ENCODE assay signal across 14 cellular contexts in the genomic region with DNA sequence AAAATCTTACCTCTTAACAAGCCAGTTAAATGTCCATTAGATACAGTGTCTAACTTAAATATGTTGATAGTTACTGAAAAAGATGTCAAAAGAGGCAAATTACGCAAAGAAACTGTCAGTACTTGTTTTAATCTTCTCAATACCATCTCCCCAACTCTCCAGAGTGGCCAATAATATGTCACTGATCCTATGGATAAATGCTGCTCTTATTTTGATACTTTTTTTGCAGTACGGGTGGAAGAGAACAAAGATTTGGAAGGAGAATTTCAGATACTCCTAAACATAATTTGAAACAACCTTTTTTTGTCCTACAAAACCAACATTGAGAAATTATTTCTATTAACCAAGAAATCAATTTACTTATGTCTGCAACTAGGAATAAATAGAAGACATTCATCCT.
DNase-seq lines count a peak whose midpoint lies in the region; ATAC-seq, FAIRE-seq and TF ChIP-seq lines count a peak whose summit lies in the region.
"Had no signal": no experiment of that assay in that cellular context is flagged by ENCODE, and none has a peak within 500 bp of the region (broad histone marks: within the 10 kb centered on the region; RNA-seq: fewer than 3 reads in every experiment).

No MANE protein-coding gene starts in this region.

- peak overlapping the region; percentile 45 for H3K4me2 ChIP-seq in endothelial cell of umbilical vein (ENCODE audit: insufficient read depth, low read length)

- no peak for TF ChIP-seq POLR2A in endothelial cell of umbilical vein (IDR thresholded peaks at IDR 0.05; ENCODE audit: low read depth, low read length)
- no peak for TF ChIP-seq POLR2A in uterus (IDR thresholded peaks at IDR 0.05)

- intact Hi-C loops in heart right ventricle (cut with DNase I) = loop anchor here in 2 of 10 donors (1.0 to 5.0 kb wide), 2 partner anchors 14 to 100 kb away; no protein-coding TSS in a partner anchor
- intact Hi-C loops in right cardiac atrium (cut with DNase I) = loop anchor here in 1 of 4 donors (10.0 kb wide), 1 partner anchor 53 kb away; no protein-coding TSS in a partner anchor
- intact Hi-C loops in endothelial cell of umbilical vein (cut with micrococcal nuclease) = loop anchor here (1.0 to 5.0 kb wide), 3 partner anchors 14 to 230 kb away; no protein-coding TSS in a partner anchor
- intact Hi-C loops in uterus (cut with DNase I; ENCODE audit: low total_unique reads) = loop anchor here (10.0 kb wide), 1 partner anchor 103 kb away; no protein-coding TSS in a partner anchor

- no peaks in the 10 kb centered on the region for H3K9me1 ChIP-seq in endothelial cell of umbilical vein (replicated peaks; ENCODE audit: control insufficient read depth, extremely low read depth, insufficient read depth, low read length)

- no TSS peak for BruUV-seq in endothelial cell of umbilical vein (replicated peaks; lab: Mats Ljungman, UMichigan)

- CTCF ChIA-PET in endothelial cell of umbilical vein (lab: Charles Lee) = interaction anchor here (1.0 to 2.9 kb wide), 4 partner anchors 15 to 232 kb away, joined by 3 to 21 read pairs (median 10); no protein-coding TSS in a partner anchor

- WGBS in heart right ventricle, 2 donors = 51 to 59% methylated on average over 2 of the region's 2 CpGs
- 46% methylated on average over 2 of the region's 2 CpGs for WGBS in right cardiac atrium

- H3K9me3 ChIP-seq in heart right ventricle (no peaks in the 10 kb centered on the region), right cardiac atrium (ENCODE audit: control insufficient read depth, low read length) (no peaks in the 10 kb centered on the region), endothelial cell of umbilical vein (replicated peaks; ENCODE audit: control insufficient read depth, insufficient read depth, low read length) (no peaks in the 10 kb centered on the region), neuron (ENCODE audit: low read length) (no peaks in the 10 kb centered on the region), uterus (no peaks in the 10 kb centered on the region)
- H3K9me3 ChIP-seq: SJCRH30 had no signal

- dilution Hi-C loops in endothelial cell of umbilical vein (cut with MboI; ENCODE audit: extremely low pct_ligation_motif_present, low sequenced_read_pairs) = no loop called here

- POLR2A ChIA-PET in endothelial cell of umbilical vein (lab: Charles Lee) = interaction anchor here (0.6 to 4.0 kb wide), 2 partner anchors 16 to 82 kb away, joined by 3 to 50 read pairs; no protein-coding TSS in a partner anchor

- H3K27me3 ChIP-seq in heart right ventricle (no peaks in the 10 kb centered on the region), right cardiac atrium (ENCODE audit: control insufficient read depth, insufficient read depth) (no peaks in the 10 kb centered on the region), endothelial cell of umbilical vein (ENCODE audit: control insufficient read depth in 2 of 2, insufficient read depth in 2 of 2, low read length in 2 of 2) (no peaks in the 10 kb centered on the region), neuron (ENCODE audit: insufficient read depth, low read length) (no peaks in the 10 kb centered on the region), uterus (no peaks in the 10 kb centered on the region)
- H3K27me3 ChIP-seq: SJCRH30 had no signal

- no peak overlapping the region for H3K9ac ChIP-seq in endothelial cell of umbilical vein (replicated peaks; ENCODE audit: extremely low read depth, insufficient read depth, low read length)

- H3K4me1 ChIP-seq in heart right ventricle (peaks cover 0 to 46% (median 27%) of the 10 kb centered on the region in 9 donors), right cardiac atrium (ENCODE audit: control insufficient read depth, insufficient read depth, low read length) (no peaks in the 10 kb centered on the region), endothelial cell of umbilical vein (ENCODE audit: control insufficient read depth, extremely low read depth, insufficient read depth, low read length) (peaks cover 6% of the 10 kb centered on the region), neuron (ENCODE audit: insufficient read depth, low read length) (peaks cover 40% of the 10 kb centered on the region), uterus (no peaks in the 10 kb centered on the region)

- H4K20me1 ChIP-seq in endothelial cell of umbilical vein (replicated peaks; ENCODE audit: control insufficient read depth, extremely low read depth, insufficient read depth, low read length) = no peaks in the 10 kb centered on the region

- no peak for DNase-seq in heart right ventricle
- no peak for DNase-seq in right cardiac atrium
- DNase-seq in endothelial cell of umbilical vein (ENCODE audit: low read depth, low spot score) = peak; percentile 28
- no peak for DNase-seq in uterus
- no peak for DNase-seq in NCI-H2227 treated with DMSO at 0.1 percent for 48 hours (lab: John Stamatoyannopoulos, UW)
- DNase-seq in stimulated activated naive CD8-positive, alpha-beta T cell treated with anti-CD3 and anti-CD28 coated beads, Interleukin-15, Interleukin-2, amounts not matched to agents 100 U/mL and 50 U/mL, for 24 hours = no peak
- no peak for DNase-seq in stimulated activated CD4-positive, alpha-beta T cell treated with anti-CD3 and anti-CD28 coated beads, Interleukin-2, amount 100 ng/mL, for 24 hours
- DNase-seq: central memory CD4-positive, alpha-beta T cell; NCI-H1048; NCI-H524 treated with DMSO at 0.1 percent for 48 hours had no signal

- ATAC-seq in heart right ventricle = no peak
- ATAC-seq in right cardiac atrium = no peak
- ATAC-seq in stimulated activated naive CD8-positive, alpha-beta T cell treated with anti-CD3 and anti-CD28 coated beads, Interleukin-15, Interleukin-2, amounts not matched to agents 100 U/mL and 50 U/mL, for 24 hours = no peak
- ATAC-seq: activated CD4-positive, CD25-positive, alpha-beta regulatory T cell treated with anti-CD3 and anti-CD28 coated beads, Interleukin-2, amount 50 U/mL, for 24 hours had no signal

- no peaks in the 10 kb centered on the region for H3K79me2 ChIP-seq in endothelial cell of umbilical vein (ENCODE audit: control insufficient read depth, insufficient read depth, low read length)

- H3K36me3 ChIP-seq in heart right ventricle (no peaks in the 10 kb centered on the region), endothelial cell of umbilical vein (ENCODE audit: control insufficient read depth in 2 of 2, extremely low read depth in 1 of 2, insufficient read depth in 2 of 2, low read length in 2 of 2) (no peaks in the 10 kb centered on the region), neuron (ENCODE audit: insufficient read depth, low read length) (no peaks in the 10 kb centered on the region), uterus (no peaks in the 10 kb centered on the region)
- H3K36me3 ChIP-seq: SJCRH30 had no signal

- H3K27ac ChIP-seq in heart right ventricle (peak overlapping the region; percentile 32 to 84 (median 78)), right cardiac atrium (ENCODE audit: low read length) (no peak overlapping the region), endothelial cell of umbilical vein (ENCODE audit: insufficient read depth, low read depth, low read length) (no peak overlapping the region), uterus (peak overlapping the region; percentile 89 to 92)
- H3K27ac ChIP-seq: HL-60 had no signal

- TF ChIP-seq CTCF in heart right ventricle (IDR thresholded peaks at IDR 0.05) (no peak), endothelial cell of umbilical vein (IDR thresholded peaks at IDR 0.05; ENCODE audit: extremely low read depth in 1 of 2, insufficient read depth in 1 of 2, low read depth in 1 of 2, low read length in 2 of 2) (no peak), uterus (IDR thresholded peaks at IDR 0.05) (no peak)

- H3K4me3 ChIP-seq in heart right ventricle (peak overlapping the region in 4 of 10 donors; percentile 6 to 29 (median 23)), right cardiac atrium (ENCODE audit: low read length) (no peak overlapping the region), endothelial cell of umbilical vein (replicated peaks in 1 of 3; ENCODE audit: insufficient read depth in 1 of 3, low read depth in 1 of 3, low read length in 3 of 3) (no peak overlapping the region), neuron (ENCODE audit: low read length) (peak overlapping the region; percentile 16), uterus (no peak overlapping the region)

- no peak for FAIRE-seq in endothelial cell of umbilical vein (lab: Jason Lieb, UNC)

- peak overlapping the region; percentile 62 for H2AFZ ChIP-seq in endothelial cell of umbilical vein (ENCODE audit: low read depth, low read length)
- H2AFZ ChIP-seq in neuron (ENCODE audit: low read depth, low read length) = peak overlapping the region; percentile 50

TF ChIP-seq in endothelial cell of umbilical vein, 7 proteins besides CTCF, POLR2A, EP300 and RAD21:
- TF ChIP-seq FOS (IDR thresholded peaks at IDR 0.05; ENCODE audit: borderline replicate concordance, insufficient read depth, low read length) (no peak), GATA2 (IDR thresholded peaks at IDR 0.05; ENCODE audit: insufficient read depth, insufficient read length, low read depth, low read length) (no peak), POLR2AphosphoS5 (IDR thresholded peaks at IDR 0.05; ENCODE audit: insufficient read depth, low read depth, low read length) (no peak), MYC (IDR thresholded peaks at IDR 0.05; ENCODE audit: low read depth, low read length) (no peak), EZH2 (IDR thresholded peaks at IDR 0.05; ENCODE audit: borderline replicate concordance, low read depth, low read length, severe bottlenecking) (no peak), JUN (IDR thresholded peaks at IDR 0.05; ENCODE audit: borderline replicate concordance, insufficient read depth, insufficient read length, low read depth) (no peak)
- TF ChIP-seq, protein P1, sequence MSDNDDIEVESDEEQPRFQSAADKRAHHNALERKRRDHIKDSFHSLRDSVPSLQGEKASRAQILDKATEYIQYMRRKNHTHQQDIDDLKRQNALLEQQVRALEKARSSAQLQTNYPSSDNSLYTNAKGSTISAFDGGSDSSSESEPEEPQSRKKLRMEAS (IDR thresholded peaks at IDR 0.05; ENCODE audit: insufficient read depth, insufficient read length) = no peak

Comparison
In these comparisons a context has a peak if more than half of its experiments do, and no peak if none do; other contexts are left out.
1. H3K27ac ChIP-seq: peak in heart right ventricle (10 of 10) and uterus (2 of 2); none in right cardiac atrium (single experiment) and endothelial cell of umbilical vein (single experiment).